In the genomic region with DNA sequence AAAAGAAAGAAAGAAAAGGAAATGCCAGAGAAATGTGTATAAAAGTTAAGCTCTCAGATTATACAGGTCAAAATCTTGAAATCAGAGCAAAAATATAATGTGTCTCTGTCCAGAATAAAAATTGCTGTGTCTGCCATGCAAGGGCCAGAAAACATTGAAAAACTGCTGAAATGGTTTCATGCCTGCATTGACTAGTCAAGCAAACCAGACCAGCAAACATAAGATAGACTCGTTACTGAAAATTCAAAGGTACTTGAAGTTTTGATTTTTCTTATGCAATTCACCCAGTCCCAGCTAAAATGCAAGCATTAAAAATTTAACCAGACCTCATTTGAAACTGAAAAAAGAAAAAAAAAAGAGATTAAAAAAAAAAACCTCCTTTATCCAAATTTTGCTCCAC, we compare ENCODE assay signal across 36 cellular contexts. TPM values are rescaled to one million over a fixed set of nuclear protein-coding genes. Genes with fewer than 3 reads are reported as not detected.
"Had no signal": no experiment of that assay in that cellular context is flagged by ENCODE, and none has a peak within 500 bp of the region (broad histone marks: within the 10 kb centered on the region; RNA-seq: fewer than 3 reads in every experiment).

No MANE protein-coding gene starts in this region.

- DNase-seq: Karpas-422, Kasumi-1, MG63, MM.1S, MV-4-11, NCI-H1048, NCI-H1092, NCI-H1092 treated with DMSO at 0.1 percent for 48 hours, NCI-H1105, NCI-H1105 treated with DMSO at 0.1 percent for 48 hours, NCI-H1417 treated with DMSO at 0.1 percent for 48 hours, NCI-H1436, NCI-H1436 treated with DMSO at 0.1 percent for 48 hours, NCI-H146, NCI-H1694, NCI-H1694 treated with DMSO at 0.1 percent for 48 hours, NCI-H187, NCI-H187 treated with DMSO at 0.1 percent for 48 hours, NCI-H1930, NCI-H2029, NCI-H2029 treated with DMSO at 0.1 percent for 48 hours, NCI-H2081, NCI-H2081 treated with DMSO at 0.1 percent for 48 hours, NCI-H2107, NCI-H2171, NCI-H2171 treated with DMSO at 0.1 percent for 48 hours, NCI-H2227 treated with DMSO at 0.1 percent for 48 hours, NCI-H226, NCI-H446, NCI-H446 treated with DMSO at 0.1 percent for 48 hours, NCI-H510A, NCI-H510A treated with DMSO at 0.1 percent for 48 hours had no signal

RNA-seq across cellular contexts. Expression of a gene that starts 37.2 kb away (rescaled TPM):
- total RNA-seq: LHCN-M2, M059J, MCF 10A, NCI-H460 had no signal
